10 cellular contexts compared by ENCODE assay signal in genomic region chrX:46587753-46588171, GRCh38.
A peak's percentile ranks its signal among the peaks of the same experiment; 100 is the strongest.
DNase-seq lines count a peak whose midpoint lies in the region; ATAC-seq and TF ChIP-seq lines count a peak whose summit lies in the region.
"Had no signal": no experiment of that assay in that cellular context is flagged by ENCODE, and none has a peak within 500 bp of the region (broad histone marks: within the 10 kb centered on the region; RNA-seq: fewer than 3 reads in every experiment).

No MANE protein-coding gene starts in this region.

- H3K27ac Mint-ChIP-seq in effector memory CD8-positive, alpha-beta T cell: peak overlapping the region; percentile 26 to 78

- H3K36me3 ChIP-seq in KOPT-K1 (ENCODE audit: insufficient read depth, low read length) (no peaks in the 10 kb centered on the region), neutrophil (no peaks in the 10 kb centered on the region)
- H3K36me3 ChIP-seq: adrenal gland, SJCRH30 had no signal

- TF ChIP-seq POLR2A in GM18505 (IDR thresholded peaks at IDR 0.05; ENCODE audit: borderline replicate concordance, extremely low read depth, insufficient read depth, insufficient read length): no peak

- no peak for ATAC-seq in effector memory CD8-positive, alpha-beta T cell (replicated peaks)
- ATAC-seq in GM18505 (IDR thresholded peaks at IDR 0.05; ENCODE audit: unreplicated experiment) (no peak), HG02981 (IDR thresholded peaks at IDR 0.05; ENCODE audit: unreplicated experiment) (no peak), GM18867 (IDR thresholded peaks at IDR 0.05; ENCODE audit: unreplicated experiment) (no peak)

- H3K4me3 Mint-ChIP-seq in effector memory CD8-positive, alpha-beta T cell: peak overlapping the region; percentile 59 to 72

- H3K27me3 Mint-ChIP-seq in effector memory CD8-positive, alpha-beta T cell: no peaks in the 10 kb centered on the region

- peaks cover 9 to 10% of the 10 kb centered on the region in 2 experiments for H3K4me1 ChIP-seq in neutrophil (ENCODE audit: control insufficient read depth in 1 of 2, insufficient read depth in 1 of 2, low read depth in 1 of 2, low read length in 1 of 2)
- H3K4me1 ChIP-seq: SJCRH30 had no signal

- no peak overlapping the region for H3K4me3 ChIP-seq in neutrophil (ENCODE audit: low read depth in 1 of 2, low read length in 1 of 2)
- H3K4me3 ChIP-seq: adrenal gland, SJCRH30 had no signal

- DNase-seq in ELF-1 (ENCODE audit: low read depth, low spot score): peak; percentile 22
- DNase-seq in effector memory CD8-positive, alpha-beta T cell: no peak
- DNase-seq in SHP77 treated with DMSO at 0.1 percent for 48 hours (lab: John Stamatoyannopoulos, UW): no peak
- DNase-seq: SJCRH30 had no signal

- TF ChIP-seq CTCF in neutrophil (IDR thresholded peaks at IDR 0.05): no peak

- no peaks in the 10 kb centered on the region for H3K9me3 Mint-ChIP-seq in effector memory CD8-positive, alpha-beta T cell

- H3K27ac ChIP-seq in KOPT-K1 (ENCODE audit: low read depth, low read length, poor library complexity, severe bottlenecking): peak overlapping the region; percentile 85
- H3K27ac ChIP-seq in neutrophil: peak overlapping the region; percentile 71
- H3K27ac ChIP-seq: SJCRH30 had no signal

- no peaks in the 10 kb centered on the region for H3K27me3 ChIP-seq in neutrophil
- H3K27me3 ChIP-seq: adrenal gland, SJCRH30 had no signal

- H3K36me3 Mint-ChIP-seq in effector memory CD8-positive, alpha-beta T cell (ENCODE audit: insufficient read depth): no peaks in the 10 kb centered on the region

- no peaks in the 10 kb centered on the region for H3K9me3 ChIP-seq in KOPT-K1 (ENCODE audit: insufficient read depth, low read length, poor library complexity, severe bottlenecking)
- H3K9me3 ChIP-seq in neutrophil: no peaks in the 10 kb centered on the region
- H3K9me3 ChIP-seq: adrenal gland, SJCRH30 had no signal

- H3K4me1 Mint-ChIP-seq in effector memory CD8-positive, alpha-beta T cell (ENCODE audit: low read depth in 2 of 2): peaks cover 10 to 26% of the 10 kb centered on the region in 2 donors
